In the genomic region with DNA sequence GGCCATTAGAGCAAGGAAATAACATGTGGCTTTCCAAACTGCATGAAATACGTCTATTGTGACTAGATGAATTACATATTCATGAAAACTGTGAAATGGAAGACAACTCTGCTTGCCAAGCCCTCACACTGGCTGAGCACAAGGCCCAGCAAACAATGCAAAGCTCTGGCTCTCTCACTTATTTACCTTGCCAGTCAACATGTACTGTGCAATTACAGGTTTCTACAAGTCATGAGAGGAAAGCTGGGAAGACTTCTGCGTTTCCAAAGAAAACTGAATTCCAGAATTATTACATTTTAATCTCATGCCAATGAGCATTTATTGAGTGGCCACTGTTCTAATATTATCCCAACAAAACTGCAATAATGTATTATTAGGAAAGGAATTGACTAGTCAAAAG, we compare ENCODE assay signal across 23 cellular contexts.
"Had no signal": no experiment of that assay in that cellular context is flagged by ENCODE, and none has a peak within 500 bp of the region (broad histone marks: within the 10 kb centered on the region; RNA-seq: fewer than 3 reads in every experiment).

No MANE protein-coding gene starts in this region.

- DNase-seq: cortex of kidney; dorsolateral prefrontal cortex; effector CD8-positive, alpha-beta T cell; foreskin melanocyte; head of caudate nucleus; left colon; left ventricle myocardium superior; mucosa of descending colon; natural killer cell; nucleus accumbens; ovary; right cardiac atrium; small intestine; stimulated activated CD4-positive, alpha-beta T cell treated with anti-CD3 and anti-CD28 coated beads, Interleukin-12 subunit alpha, Interleukin-12 subunit beta, amount 100 ng/mL, for 4 hours; stimulated activated naive CD4-positive, alpha-beta T cell; stomach; substantia nigra; tibial artery; upper lobe of left lung; uterus had no signal

- H3K4me1 ChIP-seq: stomach, tibial artery, upper lobe of left lung, uterus had no signal

- H2AFZ ChIP-seq: hepatocyte had no signal

- H3K36me3 ChIP-seq: ovary, stomach, tibial artery, upper lobe of left lung, uterus had no signal

- H3K4me3 ChIP-seq: dorsolateral prefrontal cortex, hepatocyte, lung, mucosa of descending colon, ovary, stomach, tibial artery, upper lobe of left lung, uterus had no signal

- FAIRE-seq: endometrium, small intestine had no signal

- H3K27ac ChIP-seq: dorsolateral prefrontal cortex, hepatocyte, ovary, stomach, tibial artery, upper lobe of left lung, uterus had no signal

- H3K4me2 ChIP-seq: hepatocyte had no signal

- H3K27me3 ChIP-seq: hepatocyte, ovary, stomach, upper lobe of left lung, uterus had no signal

- H3K79me2 ChIP-seq: hepatocyte had no signal

- H3K9me3 ChIP-seq: mucosa of descending colon, ovary, stomach, tibial artery, upper lobe of left lung, uterus had no signal
